ENCODE assay signal across 13 cellular contexts in the genomic region with DNA sequence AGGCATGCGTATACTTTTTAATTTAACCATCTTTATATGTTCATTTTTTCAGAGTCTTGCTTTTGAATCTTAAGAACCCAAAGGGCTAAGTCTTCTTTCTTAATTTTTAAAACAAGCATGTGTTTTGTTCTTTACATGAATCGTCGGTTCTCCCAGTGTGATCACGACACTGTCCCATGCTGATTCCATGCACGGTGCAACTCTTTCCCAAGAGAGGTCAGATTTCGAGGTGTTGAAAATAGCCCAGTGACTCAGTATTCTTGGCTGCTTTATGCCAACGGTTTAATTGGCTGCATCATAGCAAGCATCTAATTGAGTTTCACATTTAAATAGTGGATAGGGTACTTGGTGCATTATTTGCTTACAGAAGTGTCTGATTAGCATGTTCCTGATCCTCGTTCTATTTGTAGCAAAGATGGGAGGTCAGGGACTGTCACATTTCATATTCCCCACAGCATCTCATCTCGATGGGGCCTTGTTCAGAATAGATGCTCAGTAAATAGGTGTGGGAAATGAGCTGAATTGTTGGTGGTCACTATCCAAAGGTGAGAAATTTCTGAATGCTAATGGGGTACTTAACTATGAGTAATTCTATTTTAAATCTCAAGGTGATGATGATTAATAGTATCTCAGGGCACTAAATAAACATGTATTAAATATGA. TPM values are rescaled to one million over a fixed set of nuclear protein-coding genes. Genes with fewer than 3 reads are reported as not detected.
A peak's percentile ranks its signal among the peaks of the same experiment; 100 is the strongest.
DNase-seq lines count a peak whose midpoint lies in the region; ATAC-seq, FAIRE-seq and TF ChIP-seq lines count a peak whose summit lies in the region.
"Had no signal": no experiment of that assay in that cellular context is flagged by ENCODE, and none has a peak within 500 bp of the region (broad histone marks: within the 10 kb centered on the region; RNA-seq: fewer than 3 reads in every experiment).

No MANE protein-coding gene starts in this region.

- peak; percentile 68 for FAIRE-seq in H54 (lab: Jason Lieb, UNC)
- FAIRE-seq: D721Med, HTR-8/SVneo had no signal

- no peaks in the 10 kb centered on the region for H3K9me3 ChIP-seq in sigmoid colon
- no peaks in the 10 kb centered on the region for H3K9me3 ChIP-seq in upper lobe of right lung
- no peaks in the 10 kb centered on the region for H3K9me3 ChIP-seq in lower lobe of right lung

- no peak for TF ChIP-seq POLR2A in H54 (IDR thresholded peaks at IDR 0.05; ENCODE audit: low read depth, low read length)
- no peak for TF ChIP-seq POLR2A in sigmoid colon (IDR thresholded peaks at IDR 0.05)

- WGBS in sigmoid colon, 2 donors, result 77 to 79% methylated on average over 9 of the region's 9 CpGs

- peak in 1 of 4 donors; percentile 23 for TF ChIP-seq EP300 in sigmoid colon (IDR thresholded peaks at IDR 0.05)

- no peaks in the 10 kb centered on the region for H3K36me3 ChIP-seq in sigmoid colon
- no peaks in the 10 kb centered on the region for H3K36me3 ChIP-seq in upper lobe of right lung
- H3K36me3 ChIP-seq in lower lobe of right lung, result no peaks in the 10 kb centered on the region

- TF ChIP-seq CTCF in astrocyte of the spinal cord (IDR thresholded peaks at IDR 0.05; ENCODE audit: low read depth, low read length), result no peak
- TF ChIP-seq CTCF in sigmoid colon (IDR thresholded peaks at IDR 0.05), result no peak
- no peak for TF ChIP-seq CTCF in upper lobe of right lung (IDR thresholded peaks at IDR 0.05)
- no peak for TF ChIP-seq CTCF in lower lobe of right lung (IDR thresholded peaks at IDR 0.05)

- H3K27me3 ChIP-seq in sigmoid colon (no peaks in the 10 kb centered on the region), upper lobe of right lung (peaks cover 10% of the 10 kb centered on the region), lower lobe of right lung (ENCODE audit: low read depth) (peaks cover 13% of the 10 kb centered on the region)

- H3K27ac ChIP-seq in sigmoid colon (peak overlapping the region; percentile 53 to 98 (median 78)), upper lobe of right lung (no peak overlapping the region), lower lobe of right lung (no peak overlapping the region)

- in situ Hi-C loops in astrocyte of the spinal cord (cut with HindIII; ENCODE audit: low sequenced_read_pairs), result no loop called here

- intact Hi-C loops in Right ventricle myocardium superior (cut with DNase I), result loop anchor here (10.0 kb wide), 1 partner anchor 162 kb away; no protein-coding TSS in a partner anchor
- intact Hi-C loops in sigmoid colon (cut with DNase I), result loop anchor here (5.0 kb wide), 2 partner anchors 55 to 155 kb away; no protein-coding TSS in a partner anchor
- intact Hi-C loops in upper lobe of right lung (cut with DNase I), result no loop called here
- intact Hi-C loops in lower lobe of right lung (cut with DNase I), result no loop called here

- DNase-seq in H54 (ENCODE audit: insufficient read length, low spot score) (no peak), astrocyte of the spinal cord (ENCODE audit: low read depth, low spot score) (peak; percentile 43), Right ventricle myocardium superior (no peak), sigmoid colon (no peak), upper lobe of right lung (no peak), lower lobe of right lung (no peak)
- DNase-seq in activated naive CD4-positive, alpha-beta T cell (lab: John Stamatoyannopoulos, UW), result no peak
- DNase-seq: NCI-H187; stimulated activated CD4-positive, alpha-beta T cell treated with anti-CD3 and anti-CD28 coated beads, Interleukin-4, amount 100 ng/mL, for 4 hours; T-helper 9 cell had no signal

- H3K4me3 ChIP-seq in astrocyte of the spinal cord (ENCODE audit: low read depth, low read length) (no peak overlapping the region), sigmoid colon (no peak overlapping the region), upper lobe of right lung (no peak overlapping the region), lower lobe of right lung (no peak overlapping the region)

- ATAC-seq in Right ventricle myocardium superior (ENCODE audit: poor library complexity) (peak; percentile 70), upper lobe of right lung (no peak), lower lobe of right lung (no peak), HG03342 (IDR thresholded peaks at IDR 0.05; ENCODE audit: unreplicated experiment) (no peak)

- H3K4me1 ChIP-seq in sigmoid colon (peaks cover 0 to 40% (median 22%) of the 10 kb centered on the region in 4 donors), upper lobe of right lung (peaks cover 9% of the 10 kb centered on the region), lower lobe of right lung (peaks cover 18% of the 10 kb centered on the region)

RNA-seq across cellular contexts. Expression of a gene that starts 2.8 kb away (rescaled TPM):
- 38.0 TPM for total RNA-seq in Right ventricle myocardium superior
- total RNA-seq in sigmoid colon, result 10 to 100 TPM; 14.2 to 23.8 (median 20.3) TPM
- 10 to 100 TPM; 23.2 to 53.9 (median 40.2) TPM for polyA plus RNA-seq in sigmoid colon
- total RNA-seq in upper lobe of right lung, result 11.4 TPM
- total RNA-seq in lower lobe of right lung, result 10.1 TPM

Comparison
In these comparisons a context has a peak if more than half of its experiments do, and no peak if none do; other contexts are left out.
1. H3K27ac ChIP-seq: peak in sigmoid colon (4 of 4); none in upper lobe of right lung (single experiment) and lower lobe of right lung (single experiment).
2. intact Hi-C loops: an anchor here in Right ventricle myocardium superior (10.0 kb wide) and sigmoid colon (5.0 kb wide); none called in upper lobe of right lung and lower lobe of right lung.